Comparison of ENCODE assay signal across 9 cellular contexts in genomic region chr1:151009674-151010345, GRCh38. TPM values are rescaled to one million over a fixed set of nuclear protein-coding genes. Genes with fewer than 3 reads are reported as not detected.
DNase-seq lines count a peak whose midpoint lies in the region; TF ChIP-seq lines count a peak whose summit lies in the region.
"Had no signal": no experiment of that assay in that cellular context is flagged by ENCODE, and none has a peak within 500 bp of the region (broad histone marks: within the 10 kb centered on the region; RNA-seq: fewer than 3 reads in every experiment).

No MANE protein-coding gene starts in this region.

- WGBS in esophagus muscularis mucosa: 92% methylated on average over 8 of the region's 8 CpGs
- 98% methylated on average over 8 of the region's 8 CpGs for WGBS in smooth muscle cell (ENCODE audit: low lambda C conversion rate)

- H3K36me3 ChIP-seq in HAP-1 (replicated peaks): no peaks in the 10 kb centered on the region
- H3K36me3 ChIP-seq in SK-N-MC (ENCODE audit: insufficient read depth, low read length): 0 out of 2 replicates have a peak, but pooled peaks cover 4% of the 10 kb centered on the region
- peaks cover 0 to 4% (median under 1%) of the 10 kb centered on the region in 4 donors for H3K36me3 ChIP-seq in esophagus muscularis mucosa
- H3K36me3 ChIP-seq in smooth muscle cell (ENCODE audit: low read depth): no peaks in the 10 kb centered on the region
- H3K36me3 ChIP-seq in colonic mucosa: no peaks in the 10 kb centered on the region

- DNase-seq in HAP-1 (ENCODE audit: low spot score in 2 of 2) (no peak), SK-N-MC (ENCODE audit: low read depth, low spot score) (no peak), esophagus muscularis mucosa (ENCODE audit: extremely low spot score) (no peak), smooth muscle cell (lab: John Stamatoyannopoulos, UW; ENCODE audit: unreplicated experiment) (no peak), UCSD-AML1 (lab: John Stamatoyannopoulos, UW; ENCODE audit: unreplicated experiment) (no peak), NCI-H128 (lab: John Stamatoyannopoulos, UW; ENCODE audit: unreplicated experiment) (no peak), colonic mucosa (no peak)
- DNase-seq: NCI-H2171 treated with DMSO at 0.1 percent for 48 hours; stimulated activated CD4-positive, alpha-beta T cell treated with anti-CD3 and anti-CD28 coated beads, Interleukin-12 subunit alpha, Interleukin-12 subunit beta, amount 100 ng/mL, for 4 hours had no signal

- H4K20me1 ChIP-seq in smooth muscle cell (ENCODE audit: low read depth): no peaks in the 10 kb centered on the region

- in situ Hi-C loops in HAP-1 (cut with MboI; ENCODE audit: low sequenced_read_pairs): no loop called here

- intact Hi-C loops in esophagus muscularis mucosa (cut with DNase I): loop anchor here (10.0 kb wide), 1 partner anchor 315 kb away; the partner anchor contains the start of gene GOLPH3L
- intact Hi-C loops in colonic mucosa (cut with DNase I): loop anchor here (5.0 kb wide), 1 partner anchor 47 kb away; the partner anchor contains the start of gene CDC42SE1

- TF ChIP-seq POLR2A in esophagus muscularis mucosa (IDR thresholded peaks at IDR 0.05; ENCODE audit: low read depth): no peak

- peaks cover 20% of the 10 kb centered on the region for H3K4me1 ChIP-seq in HAP-1
- H3K4me1 ChIP-seq in esophagus muscularis mucosa: peaks cover 43 to 64% (median 62%) of the 10 kb centered on the region in 4 donors
- peaks cover 17% of the 10 kb centered on the region for H3K4me1 ChIP-seq in smooth muscle cell (ENCODE audit: low read depth)
- peaks cover 10% of the 10 kb centered on the region for H3K4me1 ChIP-seq in colonic mucosa

- H3K9ac ChIP-seq in SK-N-MC (ENCODE audit: insufficient read length) (peak overlapping the region; percentile 82), smooth muscle cell (ENCODE audit: low read depth) (no peak overlapping the region), colonic mucosa (ENCODE audit: low read depth in 2 of 2, low read length in 2 of 2) (peak overlapping the region in 1 of 2 donors; percentile 92)

- H3K27ac ChIP-seq in SK-N-MC: no peak overlapping the region
- peak overlapping the region; percentile 81 to 91 (median 87) for H3K27ac ChIP-seq in esophagus muscularis mucosa (replicated peaks in 1 of 4)
- H3K27ac ChIP-seq in smooth muscle cell (ENCODE audit: low read depth): peak overlapping the region; percentile 97
- H3K27ac ChIP-seq in colonic mucosa: no peak overlapping the region

- no peak for TF ChIP-seq CTCF in esophagus muscularis mucosa (IDR thresholded peaks at IDR 0.05)
- no peak for TF ChIP-seq CTCF in smooth muscle cell (IDR thresholded peaks at IDR 0.05; ENCODE audit: borderline replicate concordance, insufficient read depth, poor library complexity, severe bottlenecking)
- no peak for TF ChIP-seq CTCF in colonic mucosa (IDR thresholded peaks at IDR 0.05)

- H3K4me3 ChIP-seq in HAP-1 (peak overlapping the region; percentile 60; the same call in 1 of the 2 replicates), SK-N-MC (peak overlapping the region; percentile 94), esophagus muscularis mucosa (peak overlapping the region in 2 of 4 donors; percentile 66 to 80), smooth muscle cell (peak overlapping the region; percentile 81), colonic mucosa (no peak overlapping the region)

- H3K9me3 ChIP-seq in HAP-1 (no peaks in the 10 kb centered on the region), SK-N-MC (ENCODE audit: low read depth, low read length) (no peaks in the 10 kb centered on the region), esophagus muscularis mucosa (no peaks in the 10 kb centered on the region), smooth muscle cell (replicated peaks; ENCODE audit: low read depth) (no peaks in the 10 kb centered on the region), colonic mucosa (no peaks in the 10 kb centered on the region)

- H3F3A ChIP-seq in smooth muscle cell (ENCODE audit: low read depth): peaks cover 7% of the 10 kb centered on the region

- no peak for TF ChIP-seq EP300 in esophagus muscularis mucosa (IDR thresholded peaks at IDR 0.05)

- peak overlapping the region; percentile 89 for H3K4me2 ChIP-seq in smooth muscle cell

- peaks cover 20% of the 10 kb centered on the region for H3K79me2 ChIP-seq in smooth muscle cell (ENCODE audit: low read depth)

- H3K27me3 ChIP-seq in HAP-1 (ENCODE audit: low read depth): no peaks in the 10 kb centered on the region
- H3K27me3 ChIP-seq in esophagus muscularis mucosa: no peaks in the 10 kb centered on the region
- no peaks in the 10 kb centered on the region for H3K27me3 ChIP-seq in smooth muscle cell (ENCODE audit: low read depth)
- no peaks in the 10 kb centered on the region for H3K27me3 ChIP-seq in colonic mucosa

- H2AFZ ChIP-seq in smooth muscle cell (ENCODE audit: low read depth): no peak overlapping the region

RNA-seq across cellular contexts. Expression of gene PRUNE1, which starts 1.6 kb away (rescaled TPM):
- 10 to 100 TPM; 17.4 to 40.7 (median 23.1) TPM for total RNA-seq in esophagus muscularis mucosa
- total RNA-seq in smooth muscle cell: 15.2 and 16.8 TPM in 2 replicates
- polyA plus RNA-seq in smooth muscle cell: 10.1 and 19.5 TPM in 2 replicates
- 10 to 100 TPM; 20.4 to 21.5 TPM for total RNA-seq in colonic mucosa

RNA-seq across cellular contexts. Expression of gene MINDY1, which starts 3.1 kb away (rescaled TPM):
- 10 to 100 TPM; 21.6 to 31.7 (median 27.0) TPM for total RNA-seq in esophagus muscularis mucosa
- total RNA-seq in smooth muscle cell: 3.2 and 4.9 TPM in 2 replicates
- 2.4 and 8.5 TPM in 2 replicates for polyA plus RNA-seq in smooth muscle cell
- total RNA-seq in colonic mucosa: 10 to 100 TPM; 40.4 to 43.1 TPM

RNA-seq across cellular contexts. Expression of gene BNIPL, which starts 26.6 kb away (rescaled TPM):
- under 1 TPM; under 0.01 to 0.17 (median 0.12) TPM for total RNA-seq in esophagus muscularis mucosa
- 5.3 and 5.6 TPM in 2 replicates for total RNA-seq in smooth muscle cell
- 0.93 and 1.2 TPM in 2 replicates for polyA plus RNA-seq in smooth muscle cell
- total RNA-seq in colonic mucosa: 1 to 10 TPM in 1 of 2 donors, under 1 TPM in 1; 0.69 to 1.9 TPM

RNA-seq across cellular contexts. Expression of gene ANXA9, which starts 27.7 kb away (rescaled TPM):
- total RNA-seq in esophagus muscularis mucosa: under 1 TPM; 0.13 to 0.42 (median 0.34) TPM
- 0.67 and 2.6 TPM in 2 replicates for total RNA-seq in smooth muscle cell
- 0.19 and 0.31 TPM in 2 replicates for polyA plus RNA-seq in smooth muscle cell
- total RNA-seq in colonic mucosa: under 1 TPM; 0.40 to 0.53 TPM

RNA-seq across cellular contexts. Expression of gene CERS2, which starts 35.2 kb away (rescaled TPM):
- total RNA-seq in esophagus muscularis mucosa (100 to 1,000 TPM in 3 of 4 donors, 10 to 100 TPM in 1; 91.8 to 130 (median 117) TPM), smooth muscle cell (80.0 and 81.8 TPM in 2 replicates), colonic mucosa (100 to 1,000 TPM; 140 to 157 TPM)
- 96.3 and 108 TPM in 2 replicates for polyA plus RNA-seq in smooth muscle cell

Comparison
In these comparisons a context has a peak if more than half of its experiments do, and no peak if none do; other contexts are left out.
1. H3K27ac ChIP-seq: peak in esophagus muscularis mucosa (4 of 4) and smooth muscle cell (single experiment); none in SK-N-MC (single experiment) and colonic mucosa (single experiment).